8 cellular contexts compared by ENCODE assay signal in the genomic region with DNA sequence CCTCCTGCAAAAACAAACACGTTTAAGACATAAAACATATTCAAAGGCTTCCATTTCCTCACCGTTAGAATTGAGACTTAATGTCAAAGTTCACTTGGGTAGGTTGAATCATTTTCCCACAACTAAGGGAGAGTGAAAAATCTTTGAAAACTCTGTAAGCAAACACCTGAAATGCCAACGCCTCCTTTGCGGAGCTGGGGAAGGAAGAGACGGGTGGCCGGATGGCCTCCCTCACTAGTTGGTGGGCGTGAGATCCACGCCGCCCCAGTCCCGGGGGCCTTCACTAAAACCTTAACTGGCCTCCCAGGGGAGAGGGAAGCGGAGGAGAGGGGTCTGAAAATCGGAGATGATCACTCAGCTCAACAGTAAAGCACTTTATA. TPM values are rescaled to one million over a fixed set of nuclear protein-coding genes. Genes with fewer than 3 reads are reported as not detected.
DNase-seq lines count a peak whose midpoint lies in the region; ATAC-seq and TF ChIP-seq lines count a peak whose summit lies in the region.

No MANE protein-coding gene starts in this region.

- POLR2A ChIA-PET in activated B cell treated with CpG ODN at 0.5 μM for 24 hours (lab: Charles Lee), result interaction anchor here (0.6 to 3.5 kb wide), 10 partner anchors 11 to 979 kb away, joined by 3 to 46 read pairs (median 4); partner anchors contain the start of genes ACBD4, C1QL1, HEXIM1 and NMT1

- H3K27ac Mint-ChIP-seq in activated B cell treated with CpG ODN at 0.5 μM for 24 hours, result peak overlapping the region; percentile 93

- intact Hi-C loops in activated B cell treated with CpG ODN at 0.5 μM for 24 hours (cut with micrococcal nuclease) (loop anchor here (1.0 kb wide), 1 partner anchor 11 kb away; the partner anchor contains the start of gene NMT1), tibial artery (cut with DNase I; ENCODE audit: low total_unique reads) (loop anchor here (5.0 kb wide), 1 partner anchor 47 kb away; no protein-coding TSS in a partner anchor), posterior vena cava (cut with DNase I) (no loop called here)

- H3K9ac ChIP-seq in duodenal mucosa (ENCODE audit: low read depth in 1 of 2, low read length in 2 of 2), result peak overlapping the region; percentile 61 to 93

- H3K9me3 ChIP-seq in duodenal mucosa (ENCODE audit: control insufficient read depth in 1 of 2, low read length in 2 of 2) (no peaks in the 10 kb centered on the region), muscle layer of duodenum (ENCODE audit: control insufficient read depth in 1 of 2, low read length in 2 of 2) (no peaks in the 10 kb centered on the region), tibial artery (no peaks in the 10 kb centered on the region)

- peak; percentile 6 for ATAC-seq in HG02970 (IDR thresholded peaks at IDR 0.05; ENCODE audit: low FRiP score, unreplicated experiment)
- ATAC-seq in activated B cell treated with CpG ODN at 0.5 μM for 24 hours (ENCODE audit: low read depth), result no peak

- H3K36me3 ChIP-seq in duodenal mucosa (ENCODE audit: control insufficient read depth in 1 of 2, insufficient read depth in 2 of 2, low read length in 2 of 2) (no peaks in the 10 kb centered on the region), muscle layer of duodenum (ENCODE audit: control insufficient read depth in 1 of 2, insufficient read depth in 2 of 2, low read length in 2 of 2) (peaks cover 0 to 4% of the 10 kb centered on the region in 2 donors), tibial artery (no peaks in the 10 kb centered on the region)

- no peaks in the 10 kb centered on the region for H3K27me3 Mint-ChIP-seq in activated B cell treated with CpG ODN at 0.5 μM for 24 hours

- CTCF ChIA-PET in activated B cell treated with CpG ODN at 0.5 μM for 24 hours (lab: Charles Lee), result interaction anchor here (0.6 to 1.2 kb wide), 4 partner anchors 13 to 133 kb away, joined by 3 to 4 read pairs (median 3); no protein-coding TSS in a partner anchor

- H3K27ac ChIP-seq in duodenal mucosa (ENCODE audit: low read depth, low read length) (peak overlapping the region; percentile 93), muscle layer of duodenum (ENCODE audit: low read length) (peak overlapping the region; percentile 95), tibial artery (peak overlapping the region; percentile 89 to 94)

- H3K9me3 Mint-ChIP-seq in activated B cell treated with CpG ODN at 0.5 μM for 24 hours, result no peaks in the 10 kb centered on the region

- peak overlapping the region; percentile 86 for H3K4me3 Mint-ChIP-seq in activated B cell treated with CpG ODN at 0.5 μM for 24 hours

- TF ChIP-seq CTCF in activated B cell treated with CpG ODN at 0.5 μM for 24 hours (IDR thresholded peaks at IDR 0.05) (no peak), tibial artery (IDR thresholded peaks at IDR 0.05) (no peak)

- DNase-seq in DMS53 treated with DMSO at 0.1 percent for 48 hours (lab: John Stamatoyannopoulos, UW; ENCODE audit: unreplicated experiment), result peak; percentile 29
- DNase-seq in activated B cell treated with CpG ODN at 0.5 μM for 24 hours, result no peak
- DNase-seq in tibial artery, result no peak
- DNase-seq in posterior vena cava (ENCODE audit: low spot score), result no peak
- DNase-seq in HK-2 (ENCODE audit: unreplicated experiment), result no peak

- H3K4me1 ChIP-seq in duodenal mucosa (ENCODE audit: control insufficient read depth in 1 of 2, insufficient read depth in 2 of 2, low read length in 2 of 2), result peaks cover 5 to 19% of the 10 kb centered on the region in 2 donors
- peaks cover 0 to 19% of the 10 kb centered on the region in 2 donors for H3K4me1 ChIP-seq in muscle layer of duodenum (ENCODE audit: control insufficient read depth in 1 of 2, insufficient read depth in 2 of 2, low read length in 2 of 2)
- H3K4me1 ChIP-seq in tibial artery, result peaks cover 0 to 38% (median 17%) of the 10 kb centered on the region in 4 donors

- peaks cover 1% of the 10 kb centered on the region for H3K36me3 Mint-ChIP-seq in activated B cell treated with CpG ODN at 0.5 μM for 24 hours (ENCODE audit: low read depth)

- H3K4me3 ChIP-seq in duodenal mucosa (ENCODE audit: low read depth in 1 of 2, low read length in 2 of 2), result peak overlapping the region; percentile 65 to 76
- peak overlapping the region; percentile 63 to 74 for H3K4me3 ChIP-seq in muscle layer of duodenum (ENCODE audit: low read depth in 1 of 2, low read length in 2 of 2)
- peak overlapping the region; percentile 56 to 75 for H3K4me3 ChIP-seq in tibial artery

- peaks cover 26% of the 10 kb centered on the region for H3K4me1 Mint-ChIP-seq in activated B cell treated with CpG ODN at 0.5 μM for 24 hours

- H3K27me3 ChIP-seq in duodenal mucosa (ENCODE audit: control insufficient read depth in 1 of 2, insufficient read depth in 2 of 2, low read length in 2 of 2) (no peaks in the 10 kb centered on the region), muscle layer of duodenum (ENCODE audit: low read depth, low read length) (no peaks in the 10 kb centered on the region), tibial artery (no peaks in the 10 kb centered on the region)

RNA-seq across cellular contexts. Expression of gene DCAKD, which starts 0.8 kb away (rescaled TPM):
- 12.9 and 15.6 TPM in 2 replicates for total RNA-seq in activated B cell treated with CpG ODN at 0.5 μM for 24 hours
- total RNA-seq in posterior vena cava, result 10 to 100 TPM; 17.9 to 19.9 TPM

RNA-seq across cellular contexts. Expression of gene NMT1, which starts 10.4 kb away (rescaled TPM):
- total RNA-seq in activated B cell treated with CpG ODN at 0.5 μM for 24 hours, result 154 and 164 TPM in 2 replicates
- 10 to 100 TPM; 71.8 to 83.5 TPM for total RNA-seq in posterior vena cava

Comparison
In these comparisons a context has a peak if more than half of its experiments do, and no peak if none do; other contexts are left out.
1. intact Hi-C loops: an anchor here in activated B cell treated with CpG ODN at 0.5 μM for 24 hours (1.0 kb wide) and tibial artery (5.0 kb wide); none called in posterior vena cava.